Comparison of ENCODE assay signal across 30 cellular contexts in genomic region chr2:113232123-113232522, GRCh38. TPM values are rescaled to one million over a fixed set of nuclear protein-coding genes. Genes with fewer than 3 reads are reported as not detected.
"Had no signal": no experiment of that assay in that cellular context is flagged by ENCODE, and none has a peak within 500 bp of the region (broad histone marks: within the 10 kb centered on the region; RNA-seq: fewer than 3 reads in every experiment).

No MANE protein-coding gene starts in this region.

- H3K9me3 ChIP-seq: breast epithelium, esophagus squamous epithelium, gastrocnemius medialis, left lung, right lobe of liver, upper lobe of right lung had no signal

- DNase-seq: activated CD4-positive, alpha-beta T cell treated with anti-CD3 and anti-CD28 coated beads for 4 hours; activated CD4-positive, alpha-beta T cell treated with anti-CD3 and anti-CD28 coated beads, Interleukin-2, amount 50 U/mL, for 4 hours; activated effector memory CD4-positive, alpha-beta T cell treated with Interleukin-2 at 50 U/mL for 16 hours; activated naive CD4-positive, alpha-beta T cell treated with Interleukin-2 at 50 U/mL for 16 hours; activated T-cell treated with anti-CD3 and anti-CD28 coated beads for 4 hours; activated T-cell treated with anti-CD3 and anti-CD28 coated beads, Interleukin-2, amount 50 U/mL, for 72 hours; amygdala; effector CD8-positive, alpha-beta T cell; esophagus squamous epithelium; glutamatergic neuron; naive B cell; right lobe of liver; stimulated activated CD4-positive, alpha-beta T cell treated with anti-CD3 and anti-CD28 coated beads, Interleukin-2, amount 100 ng/mL, for 48 hours; stimulated activated naive CD8-positive, alpha-beta T cell treated with anti-CD3 and anti-CD28 coated beads, Interleukin-15, Interleukin-2, amounts not matched to agents 100 U/mL and 50 U/mL, for 24 hours; upper lobe of right lung had no signal

- H3K9me3 Mint-ChIP-seq: activated T-cell treated with anti-CD3 and anti-CD28 coated beads, Interleukin-2, amount 50 U/mL, for 72 hours; central memory CD8-positive, alpha-beta T cell; naive B cell had no signal

- H3K4me3 ChIP-seq: breast epithelium, esophagus squamous epithelium, gastrocnemius medialis, left lung, lung, right lobe of liver, upper lobe of right lung had no signal

- H3K27ac Mint-ChIP-seq: activated naive CD8-positive, alpha-beta T cell; activated T-cell treated with anti-CD3 and anti-CD28 coated beads, Interleukin-2, amount 50 U/mL, for 72 hours; progenitor cell of endocrine pancreas had no signal

- FAIRE-seq: colon, endometrium, islet of Langerhans, TTC549 had no signal

- H3K4me1 ChIP-seq: breast epithelium, gastrocnemius medialis, left lung had no signal

- H3K27me3 Mint-ChIP-seq: activated naive CD8-positive, alpha-beta T cell; central memory CD8-positive, alpha-beta T cell had no signal

- ATAC-seq: activated T-cell treated with anti-CD3 and anti-CD28 coated beads, Interleukin-2, amount 50 U/mL, for 72 hours; left lung; right lobe of liver; stimulated activated naive CD8-positive, alpha-beta T cell treated with anti-CD3 and anti-CD28 coated beads, Interleukin-15, Interleukin-2, amounts not matched to agents 100 U/mL and 50 U/mL, for 24 hours; upper lobe of right lung had no signal

- H3K36me3 ChIP-seq: breast epithelium, esophagus squamous epithelium, gastrocnemius medialis, left lung, right lobe of liver, upper lobe of right lung had no signal

- H3K27ac ChIP-seq: breast epithelium, epithelial cell of prostate, esophagus squamous epithelium, gastrocnemius medialis, left lung, right lobe of liver, upper lobe of right lung, VCaP had no signal

- H3K27me3 ChIP-seq: breast epithelium, esophagus squamous epithelium, gastrocnemius medialis, left lung, right lobe of liver, upper lobe of right lung had no signal

- H3K4me3 Mint-ChIP-seq: activated naive CD8-positive, alpha-beta T cell; activated T-cell treated with anti-CD3 and anti-CD28 coated beads, Interleukin-2, amount 50 U/mL, for 72 hours; central memory CD8-positive, alpha-beta T cell; naive B cell had no signal

RNA-seq across cellular contexts. Expression of gene PAX8, which starts 46.6 kb away (rescaled TPM):
- total RNA-seq: osteocyte, skeletal muscle tissue had no signal
